In genomic region chr13:34347784-34348573, GRCh38 we compare ENCODE assay signal across 14 cellular contexts.
DNase-seq lines count a peak whose midpoint lies in the region; ATAC-seq, FAIRE-seq and TF ChIP-seq lines count a peak whose summit lies in the region.
"Had no signal": no experiment of that assay in that cellular context is flagged by ENCODE, and none has a peak within 500 bp of the region (broad histone marks: within the 10 kb centered on the region; RNA-seq: fewer than 3 reads in every experiment).

No MANE protein-coding gene starts in this region.

- H3K9ac ChIP-seq in PC-3 (ENCODE audit: low read length): peak overlapping the region; percentile 78
- H3K9ac ChIP-seq: GM23248 had no signal

- TF ChIP-seq CTCF in PC-3 (conservative IDR thresholded peaks at IDR 0.05; ENCODE audit: low read depth, low read length) (peak; percentile 26; the same call in 1 of the 2 replicates), pancreas (IDR thresholded peaks at IDR 0.05) (no peak)

- no TSS peak for BruUV-seq in PC-3 (replicated peaks; lab: Mats Ljungman, UMichigan)

- H3K27ac ChIP-seq in PC-3 (ENCODE audit: low read length): peak overlapping the region; percentile 96
- H3K27ac ChIP-seq in pancreas: peak overlapping the region in 2 of 4 donors; percentile 51 to 71
- H3K27ac ChIP-seq: GM23248 had no signal

- H3K9me2 ChIP-seq in PC-3 (replicated peaks; ENCODE audit: low read length): no peaks in the 10 kb centered on the region

- H3K4me2 ChIP-seq in PC-3 (ENCODE audit: low read length): peak overlapping the region; percentile 65

- DNase-seq in PC-3 (peak; percentile 92), Right ventricle myocardium superior (no peak), pancreas (peak in 3 of 6 donors; percentile 33 to 63 (median 50)), HuH-7.5 (ENCODE audit: low spot score) (no peak), T-helper 9 cell (no peak)
- no peak for DNase-seq in stimulated activated CD4-positive, alpha-beta T cell treated with anti-CD3 and anti-CD28 coated beads, Interleukin-12 subunit alpha, Interleukin-12 subunit beta, amount 100 ng/mL, for 4 hours
- DNase-seq: C1 segment of cervical spinal cord; GM23248; NCI-H1048; OCI-M1; stimulated activated CD4-positive, alpha-beta T cell treated with anti-CD3 and anti-CD28 coated beads, Interleukin-4, amount 100 ng/mL, for 24 hours; stimulated activated naive CD4-positive, alpha-beta T cell treated with Interleukin-2 at 50 U/mL for 16 hours had no signal

- H4K20me1 ChIP-seq in PC-3 (ENCODE audit: low read length): no peaks in the 10 kb centered on the region

- no peaks in the 10 kb centered on the region for H3K79me2 ChIP-seq in PC-3 (ENCODE audit: low read length)

- WGBS in pancreas, 2 donors: 10% methylated on average over 10 of the region's 10 CpGs

- H3K36me3 ChIP-seq in PC-3 (ENCODE audit: low read depth, low read length): no peaks in the 10 kb centered on the region
- no peaks in the 10 kb centered on the region for H3K36me3 ChIP-seq in pancreas

- CTCF ChIA-PET in PC-3 (lab: Charles Lee): no interaction called here

- POLR2A ChIA-PET in PC-3 (lab: Charles Lee; ENCODE audit: unreplicated experiment): no interaction called here

- H3K9me3 ChIP-seq in PC-3 (ENCODE audit: low read length) (no peaks in the 10 kb centered on the region), pancreas (no peaks in the 10 kb centered on the region)

- H3K4me3 ChIP-seq in PC-3 (ENCODE audit: low read length) (no peak overlapping the region), pancreas (peak overlapping the region in 2 of 4 donors; percentile 4 to 11)
- H3K4me3 ChIP-seq: GM23248 had no signal

- H3K4me1 ChIP-seq in PC-3 (ENCODE audit: insufficient read depth, low read length) (peaks cover 61% of the 10 kb centered on the region), pancreas (peaks cover 0 to 22% (median 0%) of the 10 kb centered on the region in 3 donors)

- H2AFZ ChIP-seq in PC-3 (ENCODE audit: low read length): no peak overlapping the region
- H2AFZ ChIP-seq: GM23248 had no signal

- intact Hi-C loops in PC-3 (cut with micrococcal nuclease) (loop anchor here (2.0 to 10.0 kb wide), 3 partner anchors 119 to 357 kb away; no protein-coding TSS in a partner anchor), Right ventricle myocardium superior (cut with DNase I) (no loop called here), pancreas (cut with DNase I) (no loop called here)

- peaks cover 5% of the 10 kb centered on the region for H3F3A ChIP-seq in PC-3 (ENCODE audit: low read length, unreplicated experiment)

- peak; percentile 59 for ATAC-seq in GM18867 (IDR thresholded peaks at IDR 0.05; ENCODE audit: unreplicated experiment)
- peak; percentile 66 for ATAC-seq in PC-3
- peak; percentile 81 for ATAC-seq in Right ventricle myocardium superior (ENCODE audit: poor library complexity)
- ATAC-seq in pancreas: peak; percentile 87 to 94 (median 90)
- no peak for ATAC-seq in GM18517 (IDR thresholded peaks at IDR 0.05; ENCODE audit: unreplicated experiment)

- H3K27me3 ChIP-seq in PC-3 (ENCODE audit: low read length): no peaks in the 10 kb centered on the region
- no peaks in the 10 kb centered on the region for H3K27me3 ChIP-seq in pancreas

- no peak for FAIRE-seq in pancreas (lab: Jason Lieb, UNC)
